ENCODE assay signal across 7 cellular contexts in the genomic region with DNA sequence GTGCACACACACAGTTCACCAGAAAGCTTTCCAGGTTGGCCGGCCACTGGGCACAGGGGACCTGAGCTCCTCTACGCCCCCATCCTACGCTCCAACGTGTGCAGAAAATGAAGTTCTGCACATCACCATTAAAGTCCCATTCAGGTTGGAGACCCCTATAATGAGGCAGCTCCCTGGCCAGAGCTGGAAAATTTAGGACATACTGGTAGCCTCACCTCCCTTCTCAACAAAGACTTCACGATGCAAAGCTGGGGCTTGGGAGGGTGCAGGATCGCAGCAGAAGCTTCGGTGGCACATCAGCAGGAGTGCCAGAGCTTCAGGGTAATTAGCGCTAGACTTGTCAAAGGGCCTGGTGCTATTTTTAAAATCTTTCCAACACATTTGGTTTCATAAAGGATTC. TPM values are rescaled to one million over a fixed set of nuclear protein-coding genes. Genes with fewer than 3 reads are reported as not detected.
"Had no signal": no experiment of that assay in that cellular context is flagged by ENCODE, and none has a peak within 500 bp of the region (broad histone marks: within the 10 kb centered on the region; RNA-seq: fewer than 3 reads in every experiment).

No MANE protein-coding gene starts in this region.

- H3K27ac ChIP-seq: HL-60 had no signal

- ATAC-seq: GM23338, K562 had no signal

- DNase-seq: H9, HCEC 1CT, IMR-90, KG1 had no signal

- H2AFZ ChIP-seq: GM23338 had no signal

- H3K4me2 ChIP-seq: GM23338 had no signal

- H3K4me3 ChIP-seq: GM23338, K562 had no signal

RNA-seq across cellular contexts. Expression of gene CALB2, which starts 15.4 kb away (rescaled TPM):
- total RNA-seq: K562 had no signal
- polyA plus RNA-seq: K562 had no signal
